In genomic region chr3:188197388-188197847, GRCh38 we compare ENCODE assay signal across 1 cellular context.
TF ChIP-seq lines count a peak whose summit lies in the region.

No MANE protein-coding gene starts in this region.

TF ChIP-seq in SK-N-SH, 30 proteins besides CTCF, POLR2A, EP300 and RAD21 (continued from another document):
- no peak for TF ChIP-seq MAX (IDR thresholded peaks at IDR 0.05; ENCODE audit: low read depth)
- no peak for TF ChIP-seq YY1 (IDR thresholded peaks at IDR 0.05; ENCODE audit: low read depth)
- TF ChIP-seq PBX3 (IDR thresholded peaks at IDR 0.05): no peak
- peak; percentile 55 for TF ChIP-seq TCF12 (IDR thresholded peaks at IDR 0.05)
- TF ChIP-seq SIN3A (IDR thresholded peaks at IDR 0.05; ENCODE audit: borderline replicate concordance, low read depth, low read length): no peak
- TF ChIP-seq FOSL2 (IDR thresholded peaks at IDR 0.05; ENCODE audit: borderline replicate concordance, low read depth): peak; percentile 63; the same call in 1 of the 2 replicates
- TF ChIP-seq RCOR1 (IDR thresholded peaks at IDR 0.05; ENCODE audit: low read length): no peak
